1 cellular context compared by ENCODE assay signal in the genomic region with DNA sequence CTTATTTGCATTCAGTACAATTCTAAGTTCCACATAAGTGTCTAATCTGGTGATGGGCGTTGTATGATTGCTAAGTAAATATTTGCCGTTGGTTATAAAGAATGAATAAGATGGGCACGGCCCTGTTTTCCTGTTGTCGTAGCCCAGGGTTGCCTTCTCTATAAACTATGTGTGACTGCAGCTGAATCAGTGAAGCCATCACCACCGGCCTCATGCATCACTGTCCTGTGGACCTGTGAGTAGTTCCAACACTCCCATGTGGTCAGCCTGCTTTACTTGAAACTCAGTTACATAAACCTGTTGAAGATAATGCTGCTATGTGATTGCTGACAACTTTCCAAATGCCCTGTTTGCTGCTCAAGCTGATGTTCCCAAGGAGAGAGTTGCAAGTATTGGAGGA.
TF ChIP-seq lines count a peak whose summit lies in the region.

No MANE protein-coding gene starts in this region.

TF ChIP-seq in A549, 52 proteins besides CTCF, POLR2A, EP300 and RAD21 (continued from another document):
- TF ChIP-seq TFCP2L1 (CRISPR knock-in tag; IDR thresholded peaks at IDR 0.05) (no peak), CEBPB (IDR thresholded peaks at IDR 0.05) (no peak), CBX8 (IDR thresholded peaks at IDR 0.05) (no peak), GATA3 (IDR thresholded peaks at IDR 0.05; ENCODE audit: borderline replicate concordance) (peak; percentile 64; the same call in 1 of the 2 replicates), HOXB13 (CRISPR knock-in tag; IDR thresholded peaks at IDR 0.05; ENCODE audit: low read depth) (no peak), JUNB (IDR thresholded peaks at IDR 0.05) (0 out of 2 replicates have a peak, but pooled peaks have one; percentile 28), HDAC2 (IDR thresholded peaks at IDR 0.05) (no peak), ZC3H11A (IDR thresholded peaks at IDR 0.05) (no peak), ESRRA (IDR thresholded peaks at IDR 0.05; ENCODE audit: borderline replicate concordance, low read length) (no peak), KDM1A (IDR thresholded peaks at IDR 0.05; ENCODE audit: low read depth) (no peak), RFX5 (IDR thresholded peaks at IDR 0.05) (no peak), FOSL2 (IDR thresholded peaks at IDR 0.05) (no peak), FOSL2 (CRISPR knock-in tag; IDR thresholded peaks at IDR 0.05) (peak; percentile 74), HOXB5 (CRISPR knock-in tag; IDR thresholded peaks at IDR 0.05) (peak; percentile 77; the same call in 1 of the 2 replicates), FOSB (CRISPR knock-in tag; IDR thresholded peaks at IDR 0.05) (no peak), ZNF302 (CRISPR knock-in tag; IDR thresholded peaks at IDR 0.05) (no peak), CHD4 (IDR thresholded peaks at IDR 0.05; ENCODE audit: borderline replicate concordance) (no peak), KDM5A (IDR thresholded peaks at IDR 0.05) (no peak), RCOR1 (IDR thresholded peaks at IDR 0.05; ENCODE audit: low read depth, low read length) (no peak), NFE2L2 (conservative IDR thresholded peaks at IDR 0.05; ENCODE audit: low read length) (no peak), EHF (CRISPR knock-in tag; IDR thresholded peaks at IDR 0.05) (no peak), SMC3 (IDR thresholded peaks at IDR 0.05) (peak; percentile 15; the same call in 1 of the 3 replicates), ZFP36 (IDR thresholded peaks at IDR 0.05; ENCODE audit: borderline replicate concordance, partially characterized antibody) (no peak), ZSCAN20 (CRISPR knock-in tag; IDR thresholded peaks at IDR 0.05) (peak; percentile 70; the same call in 1 of the 2 replicates), MYC (IDR thresholded peaks at IDR 0.05; ENCODE audit: borderline replicate concordance, low read length) (no peak), CBX2 (IDR thresholded peaks at IDR 0.05; ENCODE audit: borderline replicate concordance, low read depth) (no peak), PHF8 (IDR thresholded peaks at IDR 0.05; ENCODE audit: borderline replicate concordance, low read depth) (no peak)
- TF ChIP-seq, protein P1, sequence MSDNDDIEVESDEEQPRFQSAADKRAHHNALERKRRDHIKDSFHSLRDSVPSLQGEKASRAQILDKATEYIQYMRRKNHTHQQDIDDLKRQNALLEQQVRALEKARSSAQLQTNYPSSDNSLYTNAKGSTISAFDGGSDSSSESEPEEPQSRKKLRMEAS (IDR thresholded peaks at IDR 0.05): peak; percentile 67
- TF ChIP-seq, protein P2, sequence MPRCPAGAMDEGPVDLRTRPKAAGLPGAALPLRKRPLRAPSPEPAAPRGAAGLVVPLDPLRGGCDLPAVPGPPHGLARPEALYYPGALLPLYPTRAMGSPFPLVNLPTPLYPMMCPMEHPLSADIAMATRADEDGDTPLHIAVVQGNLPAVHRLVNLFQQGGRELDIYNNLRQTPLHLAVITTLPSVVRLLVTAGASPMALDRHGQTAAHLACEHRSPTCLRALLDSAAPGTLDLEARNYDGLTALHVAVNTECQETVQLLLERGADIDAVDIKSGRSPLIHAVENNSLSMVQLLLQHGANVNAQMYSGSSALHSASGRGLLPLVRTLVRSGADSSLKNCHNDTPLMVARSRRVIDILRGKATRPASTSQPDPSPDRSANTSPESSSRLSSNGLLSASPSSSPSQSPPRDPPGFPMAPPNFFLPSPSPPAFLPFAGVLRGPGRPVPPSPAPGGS (IDR thresholded peaks at IDR 0.05): no peak
- TF ChIP-seq, protein P3, sequence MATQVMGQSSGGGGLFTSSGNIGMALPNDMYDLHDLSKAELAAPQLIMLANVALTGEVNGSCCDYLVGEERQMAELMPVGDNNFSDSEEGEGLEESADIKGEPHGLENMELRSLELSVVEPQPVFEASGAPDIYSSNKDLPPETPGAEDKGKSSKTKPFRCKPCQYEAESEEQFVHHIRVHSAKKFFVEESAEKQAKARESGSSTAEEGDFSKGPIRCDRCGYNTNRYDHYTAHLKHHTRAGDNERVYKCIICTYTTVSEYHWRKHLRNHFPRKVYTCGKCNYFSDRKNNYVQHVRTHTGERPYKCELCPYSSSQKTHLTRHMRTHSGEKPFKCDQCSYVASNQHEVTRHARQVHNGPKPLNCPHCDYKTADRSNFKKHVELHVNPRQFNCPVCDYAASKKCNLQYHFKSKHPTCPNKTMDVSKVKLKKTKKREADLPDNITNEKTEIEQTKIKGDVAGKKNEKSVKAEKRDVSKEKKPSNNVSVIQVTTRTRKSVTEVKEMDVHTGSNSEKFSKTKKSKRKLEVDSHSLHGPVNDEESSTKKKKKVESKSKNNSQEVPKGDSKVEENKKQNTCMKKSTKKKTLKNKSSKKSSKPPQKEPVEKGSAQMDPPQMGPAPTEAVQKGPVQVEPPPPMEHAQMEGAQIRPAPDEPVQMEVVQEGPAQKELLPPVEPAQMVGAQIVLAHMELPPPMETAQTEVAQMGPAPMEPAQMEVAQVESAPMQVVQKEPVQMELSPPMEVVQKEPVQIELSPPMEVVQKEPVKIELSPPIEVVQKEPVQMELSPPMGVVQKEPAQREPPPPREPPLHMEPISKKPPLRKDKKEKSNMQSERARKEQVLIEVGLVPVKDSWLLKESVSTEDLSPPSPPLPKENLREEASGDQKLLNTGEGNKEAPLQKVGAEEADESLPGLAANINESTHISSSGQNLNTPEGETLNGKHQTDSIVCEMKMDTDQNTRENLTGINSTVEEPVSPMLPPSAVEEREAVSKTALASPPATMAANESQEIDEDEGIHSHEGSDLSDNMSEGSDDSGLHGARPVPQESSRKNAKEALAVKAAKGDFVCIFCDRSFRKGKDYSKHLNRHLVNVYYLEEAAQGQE (IDR thresholded peaks at IDR 0.05): no peak
- TF ChIP-seq, protein P4, sequence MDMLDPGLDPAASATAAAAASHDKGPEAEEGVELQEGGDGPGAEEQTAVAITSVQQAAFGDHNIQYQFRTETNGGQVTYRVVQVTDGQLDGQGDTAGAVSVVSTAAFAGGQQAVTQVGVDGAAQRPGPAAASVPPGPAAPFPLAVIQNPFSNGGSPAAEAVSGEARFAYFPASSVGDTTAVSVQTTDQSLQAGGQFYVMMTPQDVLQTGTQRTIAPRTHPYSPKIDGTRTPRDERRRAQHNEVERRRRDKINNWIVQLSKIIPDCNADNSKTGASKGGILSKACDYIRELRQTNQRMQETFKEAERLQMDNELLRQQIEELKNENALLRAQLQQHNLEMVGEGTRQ (IDR thresholded peaks at IDR 0.05): peak; percentile 31; the same call in 1 of the 2 replicates
- TF ChIP-seq, protein P5, sequence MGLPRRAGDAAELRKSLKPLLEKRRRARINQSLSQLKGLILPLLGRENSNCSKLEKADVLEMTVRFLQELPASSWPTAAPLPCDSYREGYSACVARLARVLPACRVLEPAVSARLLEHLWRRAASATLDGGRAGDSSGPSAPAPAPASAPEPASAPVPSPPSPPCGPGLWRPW (IDR thresholded peaks at IDR 0.05): no peak
- TF ChIP-seq, protein P6, sequence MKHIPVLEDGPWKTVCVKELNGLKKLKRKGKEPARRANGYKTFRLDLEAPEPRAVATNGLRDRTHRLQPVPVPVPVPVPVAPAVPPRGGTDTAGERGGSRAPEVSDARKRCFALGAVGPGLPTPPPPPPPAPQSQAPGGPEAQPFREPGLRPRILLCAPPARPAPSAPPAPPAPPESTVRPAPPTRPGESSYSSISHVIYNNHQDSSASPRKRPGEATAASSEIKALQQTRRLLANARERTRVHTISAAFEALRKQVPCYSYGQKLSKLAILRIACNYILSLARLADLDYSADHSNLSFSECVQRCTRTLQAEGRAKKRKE (CRISPR knock-in tag; IDR thresholded peaks at IDR 0.05; ENCODE audit: low read depth): no peak
